9 cellular contexts compared by ENCODE assay signal in genomic region chr1:63327417-63328139, GRCh38. TPM values are rescaled to one million over a fixed set of nuclear protein-coding genes. Genes with fewer than 3 reads are reported as not detected.
DNase-seq lines count a peak whose midpoint lies in the region; ATAC-seq and TF ChIP-seq lines count a peak whose summit lies in the region.
"Had no signal": no experiment of that assay in that cellular context is flagged by ENCODE, and none has a peak within 500 bp of the region (broad histone marks: within the 10 kb centered on the region; RNA-seq: fewer than 3 reads in every experiment).

No MANE protein-coding gene starts in this region.

- H3K27ac Mint-ChIP-seq in H9: peak overlapping the region in 1 of 3 experiments; percentile 2; a peak in 2 of 7 replicates
- H3K27ac Mint-ChIP-seq in activated T-cell treated with anti-CD3 and anti-CD28 coated beads, Interleukin-2, amount 50 U/mL, for 24 hours: peak overlapping the region; percentile 69

- H3K27me3 ChIP-seq in H9 (ENCODE audit: insufficient read depth, low read length): peaks cover 14% of the 10 kb centered on the region; the same call in 1 of the 2 replicates
- peaks cover 50% of the 10 kb centered on the region for H3K27me3 ChIP-seq in prostate gland (replicated peaks; ENCODE audit: insufficient read depth)

- peaks cover 0 to 3% (median 0%) of the 10 kb centered on the region in 3 experiments; a peak in 3 of 7 replicates for H3K36me3 Mint-ChIP-seq in H9 (ENCODE audit: insufficient read depth in 1 of 3, low read depth in 3 of 3)
- H3K36me3 Mint-ChIP-seq in activated T-cell treated with anti-CD3 and anti-CD28 coated beads, Interleukin-2, amount 50 U/mL, for 24 hours (ENCODE audit: low read depth): no peaks in the 10 kb centered on the region

- H2BK15ac ChIP-seq in H9 (ENCODE audit: low read depth, low read length): no peak overlapping the region

- no peak overlapping the region for H2AK5ac ChIP-seq in H9 (ENCODE audit: insufficient read length, low read length)

- no peak overlapping the region for H2BK120ac ChIP-seq in H9 (ENCODE audit: low read depth, low read length, poor library complexity, severe bottlenecking)

- peak overlapping the region; percentile 81 to 96 for H3K4me3 Mint-ChIP-seq in H9
- peak overlapping the region; percentile 23 for H3K4me3 Mint-ChIP-seq in activated T-cell treated with anti-CD3 and anti-CD28 coated beads, Interleukin-2, amount 50 U/mL, for 24 hours

- ATAC-seq in HG03342 (IDR thresholded peaks at IDR 0.05; ENCODE audit: unreplicated experiment): no peak

- no peak overlapping the region for H3T11ph ChIP-seq in H9 (ENCODE audit: low read length)

- H3K4me1 Mint-ChIP-seq in H9: peaks cover 53 to 64% of the 10 kb centered on the region in 2 experiments
- peaks cover 36% of the 10 kb centered on the region for H3K4me1 Mint-ChIP-seq in activated T-cell treated with anti-CD3 and anti-CD28 coated beads, Interleukin-2, amount 50 U/mL, for 24 hours (ENCODE audit: low read depth)

- DNase-seq in activated CD4-positive, CD25-positive, alpha-beta regulatory T cell treated with anti-CD3 and anti-CD28 coated beads, Interleukin-2, amount 50 U/mL, for 72 hours: peak; percentile 53
- no peak for DNase-seq in activated CD4-positive, CD25-positive, alpha-beta regulatory T cell (lab: John Stamatoyannopoulos, UW)
- DNase-seq in H9: peak; percentile 93
- peak; percentile 57 for DNase-seq in NCI-H2107 treated with DMSO at 0.1 percent for 48 hours (lab: John Stamatoyannopoulos, UW; ENCODE audit: unreplicated experiment)
- DNase-seq in activated T-cell treated with anti-CD3 and anti-CD28 coated beads, Interleukin-2, amount 50 U/mL, for 24 hours: peak; percentile 60
- peak; percentile 65 for DNase-seq in glomerular visceral epithelial cell (ENCODE audit: extremely low spot score)
- DNase-seq in prostate gland (ENCODE audit: low spot score): no peak

- no peak overlapping the region for H2AFZ ChIP-seq in H9 (ENCODE audit: low read length)

- H2BK12ac ChIP-seq in H9 (ENCODE audit: insufficient read length, low read depth, low read length): no peak overlapping the region

- peaks cover 0 to 2% of the 10 kb centered on the region in 2 experiments; a peak in 3 of 5 replicates for H3K9me3 Mint-ChIP-seq in H9
- peaks cover 8% of the 10 kb centered on the region for H3K9me3 Mint-ChIP-seq in activated T-cell treated with anti-CD3 and anti-CD28 coated beads, Interleukin-2, amount 50 U/mL, for 24 hours

- TF ChIP-seq POLR2A in prostate gland (IDR thresholded peaks at IDR 0.05): no peak

- intact Hi-C loops in prostate gland (cut with DNase I): no loop called here

- H2BK20ac ChIP-seq in H9 (ENCODE audit: low read depth, low read length, poor library complexity, severe bottlenecking): no peak overlapping the region

- H3K9ac ChIP-seq in H9 (ENCODE audit: extremely low read depth, insufficient read length, low read length): no peak overlapping the region

- no peak overlapping the region for H3K56ac ChIP-seq in H9 (ENCODE audit: insufficient read length, low read depth, low read length)

- no peaks in the 10 kb centered on the region; the same call in 1 of the 2 replicates for H3K79me2 ChIP-seq in H9 (ENCODE audit: insufficient read depth, low read length)

- H4K8ac ChIP-seq in H9 (replicated peaks; ENCODE audit: insufficient read length, low read depth, low read length): no peak overlapping the region

- H2BK5ac ChIP-seq in H9 (ENCODE audit: insufficient read length, low read length): no peak overlapping the region

- H3K79me1 ChIP-seq in H9 (ENCODE audit: insufficient read depth, low read depth, low read length, poor library complexity, severe bottlenecking): no peaks in the 10 kb centered on the region

- H3K4me1 ChIP-seq in H9 (ENCODE audit: insufficient read depth, low read length): peaks cover 19% of the 10 kb centered on the region; the same call in 1 of the 2 replicates
- peaks cover 4% of the 10 kb centered on the region for H3K4me1 ChIP-seq in prostate gland (replicated peaks)

- no peak overlapping the region for H3K14ac ChIP-seq in H9 (ENCODE audit: insufficient read depth, low read length)

- H3K9me3 ChIP-seq in H9 (ENCODE audit: control insufficient read depth, low read depth, low read length) (no peaks in the 10 kb centered on the region), prostate gland (no peaks in the 10 kb centered on the region)

- H3K4me2 ChIP-seq in H9 (ENCODE audit: insufficient read depth, insufficient read length, low read length): peak overlapping the region; percentile 83

- H3K23ac ChIP-seq in H9 (ENCODE audit: insufficient read length, low read depth, low read length): no peak overlapping the region

- WGBS in H9 (ENCODE audit: extremely low coverage, insufficient read length, low lambda C conversion rate): no CpG with 5 or more reads among the region's 26 CpGs
- WGBS in prostate gland: 15% methylated on average over 26 of the region's 26 CpGs

- no peaks in the 10 kb centered on the region for H3K36me3 ChIP-seq in prostate gland

- H3K27ac ChIP-seq in H9 (ENCODE audit: insufficient read length, low read depth, low read length) (no peak overlapping the region), prostate gland (no peak overlapping the region)

- no peak overlapping the region for H3K4ac ChIP-seq in H9 (ENCODE audit: low read depth, low read length)

- H3K18ac ChIP-seq in H9 (ENCODE audit: insufficient read length, low read depth, low read length): no peak overlapping the region

- no peak overlapping the region for H4K91ac ChIP-seq in H9 (ENCODE audit: insufficient read length, low read depth, low read length)

- no peaks in the 10 kb centered on the region for H4K20me1 ChIP-seq in H9 (ENCODE audit: control insufficient read depth, insufficient read depth, insufficient read length)

- no peak overlapping the region for H4K5ac ChIP-seq in H9 (ENCODE audit: insufficient read length, low read depth, low read length)

- H3K4me3 ChIP-seq in prostate gland: no peak overlapping the region

- peaks cover 85% of the 10 kb centered on the region for H3K27me3 Mint-ChIP-seq in H9 (ENCODE audit: low read depth)
- peaks cover 83% of the 10 kb centered on the region for H3K27me3 Mint-ChIP-seq in activated T-cell treated with anti-CD3 and anti-CD28 coated beads, Interleukin-2, amount 50 U/mL, for 24 hours

- TF ChIP-seq CTCF in H9 (conservative IDR thresholded peaks at IDR 0.05) (peak; percentile 94), prostate gland (IDR thresholded peaks at IDR 0.05) (peak in 3 of 4 experiments; percentile 32 to 64 (median 37))

- peaks cover 42% of the 10 kb centered on the region for H3K23me2 ChIP-seq in H9 (ENCODE audit: insufficient read length, low read depth, low read length, poor library complexity, severe bottlenecking)

RNA-seq across cellular contexts. Expression of gene FOXD3, which starts 5.2 kb away (rescaled TPM):
- 25.8 and 26.1 TPM in 2 replicates for total RNA-seq in H9 (2021)
- total RNA-seq in prostate gland: 1 to 10 TPM in 1 of 2 donors, under 1 TPM in 1; 0.82 to 2.9 TPM
- total RNA-seq: glomerular endothelial cell had no signal

RNA-seq across cellular contexts. Expression of gene ALG6, which starts 39.8 kb away (rescaled TPM):
- total RNA-seq in H9 (2021) (21.4 and 21.9 TPM in 2 replicates), prostate gland (10 to 100 TPM; 10.2 to 17.6 TPM)

Comparison
In these comparisons a context has a peak if more than half of its experiments do, and no peak if none do; other contexts are left out.
1. DNase-seq: peak in activated CD4-positive, CD25-positive, alpha-beta regulatory T cell treated with anti-CD3 and anti-CD28 coated beads, Interleukin-2, amount 50 U/mL, for 72 hours (single experiment), H9 (single experiment), NCI-H2107 treated with DMSO at 0.1 percent for 48 hours (single experiment), activated T-cell treated with anti-CD3 and anti-CD28 coated beads, Interleukin-2, amount 50 U/mL, for 24 hours (single experiment) and glomerular visceral epithelial cell (single experiment); none in activated CD4-positive, CD25-positive, alpha-beta regulatory T cell (0 of 4) and prostate gland (single experiment).